ENCODE assay signal across 23 cellular contexts in the genomic region with DNA sequence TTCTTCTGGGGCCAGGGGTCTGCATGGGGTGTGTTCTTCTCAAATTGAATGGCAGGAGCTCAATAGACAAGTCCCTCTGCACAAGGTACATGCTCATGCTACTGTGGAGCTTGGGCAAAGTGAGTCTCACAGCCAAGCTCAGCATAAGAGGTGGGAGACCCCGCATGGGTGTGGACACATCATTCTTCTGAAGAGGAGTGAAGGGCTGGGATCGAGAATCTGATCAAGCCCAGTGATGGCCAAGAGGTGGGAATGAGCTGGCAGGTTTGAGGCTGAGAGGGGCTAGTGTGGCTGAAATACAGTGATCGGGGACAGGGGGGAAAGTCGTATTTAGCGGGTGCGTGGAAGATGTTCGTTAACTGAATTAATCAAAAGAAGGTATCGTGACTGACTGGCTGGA. TPM values are rescaled to one million over a fixed set of nuclear protein-coding genes. Genes with fewer than 3 reads are reported as not detected.
"Had no signal": no experiment of that assay in that cellular context is flagged by ENCODE, and none has a peak within 500 bp of the region (broad histone marks: within the 10 kb centered on the region; RNA-seq: fewer than 3 reads in every experiment).

No MANE protein-coding gene starts in this region.

- H3K4me1 Mint-ChIP-seq: activated naive CD4-positive, alpha-beta T cell treated with anti-CD3 and anti-CD28 coated beads, Interleukin-2, amount 50 U/mL, for 24 hours; mesothelial cell of epicardium; T-cell had no signal

- H3K4me1 ChIP-seq: right lobe of liver, upper lobe of left lung had no signal

- ATAC-seq: activated CD8-positive, alpha-beta T cell treated with anti-CD3 and anti-CD28 coated beads, Interleukin-2, amount 10 ng/mL, durations not matched to agents 7 days and 5 days; body of pancreas; heart right ventricle; naive thymus-derived CD8-positive, alpha-beta T cell; right lobe of liver; T-cell had no signal

- H3K36me3 ChIP-seq: cardiac muscle cell, heart right ventricle, left ventricle myocardium inferior, neutrophil, right lobe of liver, thoracic aorta, upper lobe of left lung had no signal

- H3K9me3 ChIP-seq: body of pancreas, heart right ventricle, left ventricle myocardium inferior, neutrophil, right lobe of liver, thoracic aorta, upper lobe of left lung had no signal

- H3K4me3 Mint-ChIP-seq: activated CD8-positive, alpha-beta T cell treated with anti-CD3 and anti-CD28 coated beads, Interleukin-2, amount 10 ng/mL, durations not matched to agents 7 days and 5 days; activated naive CD4-positive, alpha-beta T cell treated with anti-CD3 and anti-CD28 coated beads, Interleukin-2, amount 50 U/mL, for 24 hours; mesothelial cell of epicardium; naive thymus-derived CD8-positive, alpha-beta T cell; T-cell had no signal

- H3K27ac ChIP-seq: body of pancreas, cardiac muscle cell, heart right ventricle, left ventricle myocardium inferior, neutrophil, right lobe of liver, thoracic aorta, upper lobe of left lung, WERI-Rb-1 had no signal

- H3K4me3 ChIP-seq: body of pancreas, cardiac muscle cell, heart right ventricle, left ventricle myocardium inferior, right lobe of liver, thoracic aorta, upper lobe of left lung had no signal

- DNase-seq: activated CD4-positive, alpha-beta T cell treated with anti-CD3 and anti-CD28 coated beads, Interleukin-2, amount 50 U/mL, for 1 hour; activated CD4-positive, CD25-positive, alpha-beta regulatory T cell treated with anti-CD3 and anti-CD28 coated beads, Interleukin-2, amount 50 U/mL, for 72 hours; activated CD8-positive, alpha-beta T cell treated with anti-CD3 and anti-CD28 coated beads, Interleukin-2, amount 10 ng/mL, durations not matched to agents 7 days and 5 days; anterior cingulate cortex; body of pancreas; cortex of kidney; foreskin fibroblast; heart right ventricle; left ventricle myocardium inferior; small intestine; stimulated activated CD4-positive, alpha-beta T cell treated with anti-CD3 and anti-CD28 coated beads, Interleukin-15, amount 100 ng/mL, for 24 hours; stimulated activated naive CD4-positive, alpha-beta T cell had no signal

- H3K36me3 Mint-ChIP-seq: activated naive CD4-positive, alpha-beta T cell treated with anti-CD3 and anti-CD28 coated beads, Interleukin-2, amount 50 U/mL, for 24 hours; mesothelial cell of epicardium; naive thymus-derived CD8-positive, alpha-beta T cell; T-cell had no signal

- H3K9me3 Mint-ChIP-seq: activated naive CD4-positive, alpha-beta T cell treated with anti-CD3 and anti-CD28 coated beads, Interleukin-2, amount 50 U/mL, for 24 hours; mesothelial cell of epicardium; naive thymus-derived CD8-positive, alpha-beta T cell; T-cell had no signal

- H3K27ac Mint-ChIP-seq: activated CD8-positive, alpha-beta T cell treated with anti-CD3 and anti-CD28 coated beads, Interleukin-2, amount 10 ng/mL, durations not matched to agents 7 days and 5 days; activated naive CD4-positive, alpha-beta T cell treated with anti-CD3 and anti-CD28 coated beads, Interleukin-2, amount 50 U/mL, for 24 hours; mesothelial cell of epicardium; naive thymus-derived CD8-positive, alpha-beta T cell; T-cell had no signal

- H3K27me3 ChIP-seq: body of pancreas, cardiac muscle cell, heart right ventricle, neutrophil, right lobe of liver, upper lobe of left lung had no signal

RNA-seq across cellular contexts. Expression of a gene that starts 32.6 kb away (rescaled TPM):
- total RNA-seq: lung microvascular endothelial cell had no signal
